Comparison of ENCODE assay signal across 19 cellular contexts in genomic region chr3:8656240-8656639, GRCh38. TPM values are rescaled to one million over a fixed set of nuclear protein-coding genes. Genes with fewer than 3 reads are reported as not detected.
DNase-seq lines count a peak whose midpoint lies in the region; ATAC-seq and TF ChIP-seq lines count a peak whose summit lies in the region.
"Had no signal": no experiment of that assay in that cellular context is flagged by ENCODE, and none has a peak within 500 bp of the region (broad histone marks: within the 10 kb centered on the region; RNA-seq: fewer than 3 reads in every experiment).

No MANE protein-coding gene starts in this region.

- H3K27me3 ChIP-seq in Caco-2 (replicated peaks; ENCODE audit: control insufficient read depth, insufficient read depth, low read length), result no peaks in the 10 kb centered on the region
- H3K27me3 ChIP-seq in ascending aorta, result no peaks in the 10 kb centered on the region
- no peaks in the 10 kb centered on the region for H3K27me3 ChIP-seq in mesendoderm (ENCODE audit: insufficient read depth, low read length, poor library complexity)
- peaks cover 0 to 13% (median 0%) of the 10 kb centered on the region in 7 donors for H3K27me3 ChIP-seq in spleen (replicated peaks in 1 of 7)

- no peak overlapping the region for H2BK15ac ChIP-seq in mesendoderm (replicated peaks; ENCODE audit: low read depth)

- H3K18ac ChIP-seq in mesendoderm (ENCODE audit: low read length), result no peak overlapping the region

- no peaks in the 10 kb centered on the region for H3K9me3 Mint-ChIP-seq in Caco-2 (ENCODE audit: unreplicated experiment)
- H3K9me3 Mint-ChIP-seq: CD8-positive, alpha-beta T cell had no signal

- no peak overlapping the region for H4K8ac ChIP-seq in mesendoderm (ENCODE audit: low read depth, low read length)

- H3K4ac ChIP-seq in mesendoderm (ENCODE audit: low read depth, low read length), result no peak overlapping the region

- no peak overlapping the region for H2AK5ac ChIP-seq in mesendoderm (ENCODE audit: low read length)

- no peak overlapping the region for H2BK120ac ChIP-seq in mesendoderm (ENCODE audit: low read depth, low read length)

- H3K4me2 ChIP-seq in mesendoderm (ENCODE audit: low read length), result no peak overlapping the region
- H3K4me2 ChIP-seq: A549 had no signal

- no peak overlapping the region for H2BK5ac ChIP-seq in mesendoderm (ENCODE audit: low read length)

- ATAC-seq in HG02759 (IDR thresholded peaks at IDR 0.05; ENCODE audit: unreplicated experiment), result no peak
- ATAC-seq: A549; CD8-positive, alpha-beta T cell; SK-N-SH treated with all-trans-retinoic acid at 6 μM for 48 hours had no signal

- intact Hi-C loops in Caco-2 (cut with micrococcal nuclease; ENCODE audit: unreplicated experiment) (loop anchor here (5.0 kb wide), 1 partner anchor 169 kb away; no protein-coding TSS in a partner anchor), ascending aorta (cut with DNase I) (loop anchor here (2.0 kb wide), 1 partner anchor 27 kb away; no protein-coding TSS in a partner anchor), spleen (cut with DNase I; ENCODE audit: low total_unique reads) (no loop called here)

- no peaks in the 10 kb centered on the region for H3K79me1 ChIP-seq in mesendoderm (ENCODE audit: low read length)

- CTCF ChIA-PET in Caco-2 (lab: Charles Lee), result no interaction called here

- H3K56ac ChIP-seq in mesendoderm (ENCODE audit: low read length), result peak overlapping the region; percentile 17

- H4K5ac ChIP-seq in mesendoderm (ENCODE audit: low read length), result no peak overlapping the region

- H3K4me1 Mint-ChIP-seq in Caco-2 (ENCODE audit: low read depth, unreplicated experiment), result peaks cover 43% of the 10 kb centered on the region

- H3K79me2 ChIP-seq in mesendoderm (ENCODE audit: control insufficient read depth, insufficient read depth, low read length), result no peaks in the 10 kb centered on the region

- TF ChIP-seq CTCF in Caco-2 (IDR thresholded peaks at IDR 0.05; ENCODE audit: insufficient read depth in 1 of 2, low read depth in 1 of 2, low read length in 1 of 2, severe bottlenecking in 1 of 2, unreplicated experiment in 1 of 2) (no peak), ascending aorta (IDR thresholded peaks at IDR 0.05) (no peak), spleen (IDR thresholded peaks at IDR 0.05 in 8 of 11, conservative IDR thresholded peaks at IDR 0.05 in 3 of 11) (no peak)

- TF ChIP-seq POLR2A in spleen (IDR thresholded peaks at IDR 0.05), result no peak

- peak overlapping the region; percentile 89 for H3K27ac Mint-ChIP-seq in Caco-2 (ENCODE audit: unreplicated experiment)
- H3K27ac Mint-ChIP-seq: CD8-positive, alpha-beta T cell had no signal

- BruUV-seq in Caco-2 (replicated peaks; lab: Mats Ljungman, UMichigan), result no TSS peak

- POLR2A ChIA-PET in Caco-2 (lab: Charles Lee), result no interaction called here

- H3K36me3 ChIP-seq in Caco-2 (ENCODE audit: control insufficient read depth, insufficient read depth, low read length) (no peaks in the 10 kb centered on the region), ascending aorta (no peaks in the 10 kb centered on the region), mesendoderm (ENCODE audit: control insufficient read depth, insufficient read depth, low read length) (no peaks in the 10 kb centered on the region), spleen (no peaks in the 10 kb centered on the region)

- no peaks in the 10 kb centered on the region for H3K27me3 Mint-ChIP-seq in Caco-2 (ENCODE audit: insufficient read depth, unreplicated experiment)

- H3K9me3 ChIP-seq in Caco-2 (peaks cover 6% of the 10 kb centered on the region; the same call in 1 of the 2 replicates), ascending aorta (no peaks in the 10 kb centered on the region), spleen (peaks cover 0 to 6% (median 0%) of the 10 kb centered on the region in 8 donors)
- H3K9me3 ChIP-seq: A549 had no signal

- peaks cover 8% of the 10 kb centered on the region for H3K36me3 Mint-ChIP-seq in Caco-2 (ENCODE audit: insufficient read depth, unreplicated experiment)
- H3K36me3 Mint-ChIP-seq: CD8-positive, alpha-beta T cell had no signal

- H3K4me1 ChIP-seq in Caco-2 (peaks cover 71% of the 10 kb centered on the region), ascending aorta (peaks cover 23 to 44% of the 10 kb centered on the region in 2 donors), mesendoderm (ENCODE audit: control insufficient read depth, low read depth, low read length) (peaks cover 3% of the 10 kb centered on the region), spleen (peaks cover 0 to 16% (median 0%) of the 10 kb centered on the region in 6 donors)

- WGBS in mesendoderm (ENCODE audit: extremely low coverage, insufficient coverage, low lambda C conversion rate), result no CpG with 5 or more reads among the region's 8 CpGs
- 84 to 95% (median 88%) methylated on average over 8 of the region's 8 CpGs for WGBS in spleen, 5 donors

- H3K4me3 Mint-ChIP-seq in Caco-2 (ENCODE audit: unreplicated experiment), result no peak overlapping the region
- H3K4me3 Mint-ChIP-seq: CD8-positive, alpha-beta T cell had no signal

- no peak overlapping the region for H3K9ac ChIP-seq in mesendoderm (ENCODE audit: low read length)

- H3K4me3 ChIP-seq in Caco-2 (ENCODE audit: low read depth, low read length) (no peak overlapping the region), ascending aorta (no peak overlapping the region), mesendoderm (ENCODE audit: low read length) (no peak overlapping the region), spleen (no peak overlapping the region)
- H3K4me3 ChIP-seq: A549 had no signal

- DNase-seq in Caco-2 (no peak), ascending aorta (ENCODE audit: low spot score in 2 of 2) (no peak), mesendoderm (no peak), spleen (peak; percentile 23), midbrain (lab: John Stamatoyannopoulos, UW) (no peak), substantia nigra (lab: John Stamatoyannopoulos, UW) (no peak)
- no peak for DNase-seq in activated CD4-positive, CD25-positive, alpha-beta regulatory T cell (lab: John Stamatoyannopoulos, UW)
- DNase-seq: CD8-positive, alpha-beta T cell; DMS53; Karpas-422; NCI-H1048; NCI-H510A; NCI-H748 treated with DMSO at 0.1 percent for 48 hours; OCI-M1; SIG-M5 had no signal

- H3K27ac ChIP-seq in ascending aorta (peak overlapping the region; percentile 76 to 87), mesendoderm (ENCODE audit: low read depth, low read length) (no peak overlapping the region), spleen (no peak overlapping the region), substantia nigra (ENCODE audit: low read depth, low read length, poor library complexity, severe bottlenecking) (no peak overlapping the region)
- H3K27ac ChIP-seq: A549, RWPE1 had no signal

- no peak overlapping the region for H3K23ac ChIP-seq in mesendoderm (ENCODE audit: low read length)

RNA-seq across cellular contexts. Expression of gene SSUH2, which starts 11.6 kb away (rescaled TPM):
- total RNA-seq in Caco-2 (2022), result 7.6 and 9.4 TPM in 2 replicates
- total RNA-seq in ascending aorta, result not detected
- polyA plus RNA-seq in mesendoderm (2013, experiment 1 of 2), result 0.25 TPM
- polyA plus RNA-seq in mesendoderm (2013, experiment 2 of 2), result 0.25 TPM
- 1 to 10 TPM in 6 of 7 donors, under 1 TPM in 1; 0.94 to 4.5 (median 1.3) TPM for total RNA-seq in spleen
- polyA plus RNA-seq in spleen, result 1 to 10 TPM; 1.1 to 4.3 (median 2.0) TPM
- total RNA-seq: CD8-positive, alpha-beta T cell had no signal

Comparison
In these comparisons a context has a peak if more than half of its experiments do, and no peak if none do; other contexts are left out.
1. H3K27ac ChIP-seq: peak in ascending aorta (2 of 2); none in mesendoderm (single experiment), spleen (0 of 8) and substantia nigra (single experiment).